Comparison of ENCODE assay signal across 8 cellular contexts in genomic region chr4:94451051-94451404, GRCh38. TPM values are rescaled to one million over a fixed set of nuclear protein-coding genes. Genes with fewer than 3 reads are reported as not detected.
DNase-seq lines count a peak whose midpoint lies in the region; ATAC-seq and TF ChIP-seq lines count a peak whose summit lies in the region.

No MANE protein-coding gene starts in this region.

- ATAC-seq in HG02610 (IDR thresholded peaks at IDR 0.05; ENCODE audit: unreplicated experiment): no peak

- peak; percentile 6 for DNase-seq in A673 (ENCODE audit: low spot score)
- DNase-seq in HFFc6: no peak
- DNase-seq in brain microvascular endothelial cell: no peak
- no peak for DNase-seq in dedifferentiated amniotic fluid mesenchymal stem cell (ENCODE audit: extremely low spot score)
- DNase-seq in iPS-NIHi7 (ENCODE audit: extremely low spot score): no peak
- DNase-seq in ecto neural progenitor cell (ENCODE audit: low spot score): no peak

- H3K4me1 ChIP-seq in A673 (ENCODE audit: insufficient read depth, low read length, poor library complexity, severe bottlenecking): peaks cover 21% of the 10 kb centered on the region
- H3K4me1 ChIP-seq in mucosa of rectum (ENCODE audit: control insufficient read depth in 2 of 2, insufficient read depth in 2 of 2, low read length in 2 of 2): peaks cover 2 to 44% of the 10 kb centered on the region in 2 donors

- intact Hi-C loops in A673 (cut with micrococcal nuclease; ENCODE audit: unreplicated experiment): loop anchor here (2.0 to 5.0 kb wide), 2 partner anchors 38 to 126 kb away; no protein-coding TSS in a partner anchor

- H3K9me3 Mint-ChIP-seq in HFFc6: no peaks in the 10 kb centered on the region

- in situ Hi-C loops in brain microvascular endothelial cell (cut with HindIII; ENCODE audit: low pct_ligation_motif_present, low sequenced_read_pairs): no loop called here

- H3K27ac ChIP-seq in A673 (ENCODE audit: low read depth, low read length, poor library complexity, severe bottlenecking): peak overlapping the region; percentile 94
- H3K27ac ChIP-seq in brain microvascular endothelial cell: peak overlapping the region; percentile 94
- H3K27ac ChIP-seq in mucosa of rectum (ENCODE audit: low read depth in 2 of 2, low read length in 2 of 2): no peak overlapping the region

- H3K9ac ChIP-seq in mucosa of rectum (ENCODE audit: low read depth in 1 of 2, low read length in 2 of 2): peak overlapping the region; percentile 54 to 100

- no peaks in the 10 kb centered on the region for H3K27me3 ChIP-seq in A673 (replicated peaks; ENCODE audit: insufficient read depth, low read depth, low read length, poor library complexity)
- H3K27me3 ChIP-seq in brain microvascular endothelial cell (replicated peaks): no peaks in the 10 kb centered on the region
- no peaks in the 10 kb centered on the region for H3K27me3 ChIP-seq in mucosa of rectum (ENCODE audit: control insufficient read depth in 2 of 2, insufficient read depth in 2 of 2, low read length in 2 of 2)

- CTCF ChIA-PET in A673 (lab: Charles Lee): no interaction called here

- peak overlapping the region; percentile 82 for H3K4me3 ChIP-seq in A673 (ENCODE audit: low read depth, low read length, poor library complexity, severe bottlenecking)
- peak overlapping the region; percentile 82 for H3K4me3 ChIP-seq in brain microvascular endothelial cell (ENCODE audit: low read depth, low read length)
- peak overlapping the region; percentile 85 to 87 for H3K4me3 ChIP-seq in mucosa of rectum (ENCODE audit: low read length in 2 of 2)

- H3K4me3 Mint-ChIP-seq in HFFc6: peak overlapping the region; percentile 95

- H3K27me3 Mint-ChIP-seq in HFFc6 (ENCODE audit: insufficient read depth): no peaks in the 10 kb centered on the region

- POLR2A ChIA-PET in A673 (lab: Charles Lee; ENCODE audit: low non-redundant PET): interaction anchor here (0.6 to 0.7 kb wide), 2 partner anchors 12 to 79 kb away, joined by 3 to 5 read pairs; no protein-coding TSS in a partner anchor

- TF ChIP-seq CTCF in A673 (conservative IDR thresholded peaks at IDR 0.05; ENCODE audit: low read depth, low read length): no peak
- no peak for TF ChIP-seq CTCF in HFFc6 (IDR thresholded peaks at IDR 0.05)
- no peak for TF ChIP-seq CTCF in brain microvascular endothelial cell (IDR thresholded peaks at IDR 0.05; ENCODE audit: low read depth, low read length, missing control alignments)

- peaks cover 7% of the 10 kb centered on the region for H3K36me3 ChIP-seq in A673 (ENCODE audit: insufficient read depth, low read length, poor library complexity, severe bottlenecking)
- H3K36me3 ChIP-seq in brain microvascular endothelial cell (replicated peaks): peaks cover 11% of the 10 kb centered on the region
- H3K36me3 ChIP-seq in mucosa of rectum (ENCODE audit: control insufficient read depth in 2 of 2, insufficient read depth in 2 of 2, low read length in 2 of 2): no peaks in the 10 kb centered on the region

- TSS peak; percentile 18 for BruUV-seq in A673 (replicated peaks; lab: Mats Ljungman, UMichigan)

- H3K4me1 Mint-ChIP-seq in HFFc6 (ENCODE audit: low read depth): peaks cover 73% of the 10 kb centered on the region

- peaks cover 19% of the 10 kb centered on the region for H3K36me3 Mint-ChIP-seq in HFFc6 (ENCODE audit: low read depth)

- H3K9me3 ChIP-seq in A673 (ENCODE audit: low read depth, low read length, poor library complexity, severe bottlenecking) (no peaks in the 10 kb centered on the region), mucosa of rectum (ENCODE audit: control insufficient read depth in 2 of 2, low read length in 2 of 2) (no peaks in the 10 kb centered on the region)

- peak overlapping the region; percentile 82 for H3K27ac Mint-ChIP-seq in HFFc6

RNA-seq across cellular contexts. Expression of gene PDLIM5, which starts 0.7 kb away (rescaled TPM):
- total RNA-seq in A673 (2021): 174 and 183 TPM in 2 replicates
- 100 to 1,000 TPM; 152 to 240 (median 171) TPM for total RNA-seq in HFFc6 (2021; fragmentation: NEBNext Ultra II Directional; extraction: Animal tissue kit (Norgen Biotek cat#: 25700))

Comparison
In these comparisons a context has a peak if more than half of its experiments do, and no peak if none do; other contexts are left out.
1. H3K27ac ChIP-seq: peak in A673 (single experiment) and brain microvascular endothelial cell (single experiment); none in mucosa of rectum (0 of 2).
2. Peak in every context shown above with its lines, with median percentiles within 50 percentile points of each other: H3K4me3 ChIP-seq.